In the genomic region with DNA sequence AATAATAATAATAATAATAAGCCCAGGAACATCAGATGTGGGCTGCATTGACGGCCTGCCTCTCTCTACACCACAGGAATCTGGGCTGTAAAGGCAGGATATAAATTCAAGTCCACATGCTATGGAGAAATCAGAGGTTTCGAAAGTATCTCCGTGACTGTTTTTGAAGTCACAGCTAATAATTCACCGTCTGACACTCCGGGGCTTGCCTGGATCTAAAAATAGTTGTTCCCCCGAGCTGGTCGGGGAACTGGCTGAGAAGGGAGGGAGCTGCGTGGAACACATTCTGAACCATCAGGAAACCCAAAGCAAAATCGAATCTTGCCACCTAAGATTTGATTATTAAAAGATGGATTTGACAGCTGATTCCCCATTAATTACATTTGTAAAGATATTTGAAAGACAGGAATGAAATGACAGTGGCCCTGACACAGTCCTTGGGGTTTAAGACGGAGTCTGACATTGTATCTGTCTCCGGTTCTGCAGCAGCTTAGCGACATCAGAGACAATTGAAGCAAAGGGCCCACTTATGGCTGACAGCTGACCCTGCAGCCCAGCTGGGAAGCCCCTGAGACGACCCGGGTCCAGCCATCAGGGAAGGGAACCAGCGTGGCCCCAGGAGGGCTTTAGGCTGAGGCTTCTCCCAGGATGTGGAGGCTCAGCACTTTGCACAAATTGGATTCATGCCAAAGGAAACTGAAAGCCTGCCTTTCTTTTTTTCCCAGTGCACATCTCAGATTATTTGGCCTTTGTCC, we compare ENCODE assay signal across 9 cellular contexts. TPM values are rescaled to one million over a fixed set of nuclear protein-coding genes. Genes with fewer than 3 reads are reported as not detected.
DNase-seq lines count a peak whose midpoint lies in the region; ATAC-seq and TF ChIP-seq lines count a peak whose summit lies in the region.
"Had no signal": no experiment of that assay in that cellular context is flagged by ENCODE, and none has a peak within 500 bp of the region (broad histone marks: within the 10 kb centered on the region; RNA-seq: fewer than 3 reads in every experiment).

No MANE protein-coding gene starts in this region.

- H3K36me3 ChIP-seq in hepatocyte (replicated peaks; ENCODE audit: insufficient read depth, low read depth) (no peaks in the 10 kb centered on the region), stomach (no peaks in the 10 kb centered on the region)

- no peak for TF ChIP-seq EP300 in stomach (IDR thresholded peaks at IDR 0.05)

- CTCF ChIA-PET in Calu3 (lab: Charles Lee) = no interaction called here

- H3K27me3 ChIP-seq in hepatocyte (no peaks in the 10 kb centered on the region), stomach (no peaks in the 10 kb centered on the region)

- WGBS in hepatocyte (ENCODE audit: low lambda C conversion rate, missing lambda C conversion rate) = 38% methylated on average over 15 of the region's 15 CpGs
- WGBS in stomach, 5 donors = 43 to 55% (median 49%) methylated on average over 13 to 15 of the region's 15 CpGs

- TF ChIP-seq CTCF in hepatocyte (IDR thresholded peaks at IDR 0.05; ENCODE audit: poor library complexity) (no peak), stomach (IDR thresholded peaks at IDR 0.05) (no peak), Calu3 (IDR thresholded peaks at IDR 0.05; ENCODE audit: unreplicated experiment) (no peak)

- H3K9me3 Mint-ChIP-seq in Calu3 (ENCODE audit: low read depth, unreplicated experiment) = no peaks in the 10 kb centered on the region
- H3K9me3 Mint-ChIP-seq: CD8-positive, alpha-beta T cell had no signal

- ATAC-seq in T-helper 17 cell = no peak
- ATAC-seq: CD8-positive, alpha-beta T cell had no signal

- no peak overlapping the region for H2AFZ ChIP-seq in hepatocyte

- no peak overlapping the region for H3K27ac Mint-ChIP-seq in T-helper 17 cell
- no peak overlapping the region for H3K27ac Mint-ChIP-seq in Calu3 (ENCODE audit: unreplicated experiment)
- H3K27ac Mint-ChIP-seq: CD8-positive, alpha-beta T cell had no signal

- H3K9me2 ChIP-seq in hepatocyte (replicated peaks; ENCODE audit: insufficient read depth) = no peaks in the 10 kb centered on the region

- peak overlapping the region; percentile 7 for H3K4me3 Mint-ChIP-seq in T-helper 17 cell
- no peak overlapping the region for H3K4me3 Mint-ChIP-seq in Calu3 (ENCODE audit: low read depth, unreplicated experiment)
- H3K4me3 Mint-ChIP-seq: CD8-positive, alpha-beta T cell had no signal

- DNase-seq in NCI-H748 (lab: John Stamatoyannopoulos, UW; ENCODE audit: unreplicated experiment) = peak; percentile 58
- DNase-seq in NCI-H748 treated with DMSO at 0.1 percent for 48 hours (lab: John Stamatoyannopoulos, UW) = no peak
- no peak for DNase-seq in T-helper 17 cell
- DNase-seq in hepatocyte (ENCODE audit: low spot score) = peak; percentile 61
- DNase-seq in stomach = no peak
- no peak for DNase-seq in Calu3
- no peak for DNase-seq in HPDE6-E6E7 (ENCODE audit: extremely low spot score)
- DNase-seq in activated gamma-delta T cell (lab: John Stamatoyannopoulos, UW) = no peak

- H3K36me3 Mint-ChIP-seq in T-helper 17 cell (ENCODE audit: low read depth) (no peaks in the 10 kb centered on the region), Calu3 (ENCODE audit: insufficient read depth, unreplicated experiment) (peaks cover 2% of the 10 kb centered on the region)
- H3K36me3 Mint-ChIP-seq: CD8-positive, alpha-beta T cell had no signal

- peak overlapping the region; percentile 59 for H3K4me2 ChIP-seq in hepatocyte

- H4K20me1 ChIP-seq in hepatocyte (ENCODE audit: insufficient read depth, poor library complexity, severe bottlenecking) = no peaks in the 10 kb centered on the region

- H3K27me3 Mint-ChIP-seq in T-helper 17 cell (no peaks in the 10 kb centered on the region), Calu3 (ENCODE audit: unreplicated experiment) (no peaks in the 10 kb centered on the region)

- peaks cover 8% of the 10 kb centered on the region for H3K4me1 Mint-ChIP-seq in T-helper 17 cell
- H3K4me1 Mint-ChIP-seq in Calu3 (ENCODE audit: low read depth, unreplicated experiment) = peaks cover 2% of the 10 kb centered on the region

- BruUV-seq in Calu3 (replicated peaks; lab: Mats Ljungman, UMichigan) = no TSS peak

- H3K4me1 ChIP-seq in hepatocyte (ENCODE audit: insufficient read depth) = peaks cover 22% of the 10 kb centered on the region
- H3K4me1 ChIP-seq in stomach = peaks cover 28 to 47% (median 33%) of the 10 kb centered on the region in 4 donors

- H3K79me2 ChIP-seq in hepatocyte = no peaks in the 10 kb centered on the region

- H3K9me3 ChIP-seq in T-helper 17 cell (ENCODE audit: control insufficient read depth, low read length, poor library complexity, severe bottlenecking) = no peaks in the 10 kb centered on the region
- H3K9me3 ChIP-seq in hepatocyte (ENCODE audit: low read depth) = no peaks in the 10 kb centered on the region
- H3K9me3 ChIP-seq in stomach = no peaks in the 10 kb centered on the region

- H3K4me3 ChIP-seq in hepatocyte = no peak overlapping the region
- H3K4me3 ChIP-seq in stomach = peak overlapping the region in 2 of 4 donors; percentile 23 to 27

- TF ChIP-seq POLR2A in stomach (IDR thresholded peaks at IDR 0.05) = no peak

- H3K27ac ChIP-seq in hepatocyte (peak overlapping the region; percentile 79), stomach (peak overlapping the region; percentile 10 to 89 (median 70))

- intact Hi-C loops in stomach (cut with DNase I; ENCODE audit: low total_unique reads) (no loop called here), Calu3 (cut with micrococcal nuclease; ENCODE audit: unreplicated experiment) (loop anchor here (10.0 kb wide), 2 partner anchors 65 to 115 kb away; no protein-coding TSS in a partner anchor)

RNA-seq across cellular contexts. Expression of a gene that starts 35.2 kb away (rescaled TPM):
- total RNA-seq in T-helper 17 cell = 1,000 to 10,000 TPM; 1,918 to 2,317 TPM
- 157 and 187 TPM in 2 replicates for total RNA-seq in hepatocyte
- 602 and 816 TPM in 2 replicates for polyA plus RNA-seq in hepatocyte
- 100 to 1,000 TPM in 4 of 5 donors, 10 to 100 TPM in 1; 78.2 to 187 (median 119) TPM for total RNA-seq in stomach
- polyA plus RNA-seq in stomach = 10 to 100 TPM; 25.9 to 57.0 (median 31.4) TPM
- 140 and 161 TPM in 2 replicates for total RNA-seq in Calu3 (2022)

Comparison
In these comparisons a context has a peak if more than half of its experiments do, and no peak if none do; other contexts are left out.
1. DNase-seq: peak in NCI-H748 (single experiment) and hepatocyte (single experiment); none in NCI-H748 treated with DMSO at 0.1 percent for 48 hours (single experiment), T-helper 17 cell (0 of 3), stomach (single experiment), Calu3 (single experiment), HPDE6-E6E7 (single experiment) and activated gamma-delta T cell (single experiment).
2. RNA of a gene that starts 35.2 kb away (total RNA-seq): 1,918 to 2,317 TPM in T-helper 17 cell; 157 to 187 TPM in hepatocyte, 140 to 161 TPM in Calu3 and 78.2 to 187 TPM in stomach; every median in the first group is over 10 times any median in the second.